Comparison of ENCODE assay signal across 1 cellular context in the genomic region with DNA sequence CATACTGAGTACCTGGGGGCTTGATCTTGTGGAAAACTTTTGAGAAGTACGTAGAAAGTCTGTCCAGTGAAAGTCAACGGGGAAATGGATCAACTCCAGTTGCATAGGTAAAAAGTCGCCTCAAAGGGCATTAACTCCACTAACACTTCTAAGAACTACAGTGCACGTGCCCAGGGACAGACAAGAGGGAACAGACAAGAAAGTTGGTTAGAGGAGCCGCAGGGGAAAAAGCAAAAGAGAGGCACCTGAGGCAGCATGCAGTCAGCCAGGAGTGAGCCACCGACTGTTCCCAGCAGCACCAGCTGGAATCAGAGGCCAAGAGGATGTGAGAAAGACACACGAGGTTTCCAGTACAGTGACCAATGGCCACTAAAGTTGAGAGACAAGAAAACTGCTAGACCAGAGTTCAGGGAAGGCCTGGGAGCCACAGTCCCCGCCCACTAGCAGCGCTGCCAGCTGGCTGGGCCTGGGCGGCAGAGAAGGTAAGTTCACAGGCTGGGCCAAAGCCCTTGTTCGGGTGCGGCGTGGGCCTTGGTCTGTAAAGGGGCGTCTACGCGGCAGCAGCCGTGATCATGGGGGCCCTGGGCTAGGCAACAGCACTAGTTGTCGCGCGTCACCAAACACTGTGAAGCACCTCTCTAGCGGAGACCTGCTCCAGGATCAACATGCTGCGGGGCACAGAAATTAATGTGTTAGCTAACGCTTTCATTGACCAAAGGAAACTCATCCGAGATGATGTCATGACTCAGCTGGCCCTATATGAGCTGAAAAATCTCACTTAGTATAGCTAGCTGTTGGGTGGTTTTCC.
TF ChIP-seq lines count a peak whose summit lies in the region.

No MANE protein-coding gene starts in this region.

TF ChIP-seq in GM12878, 131 proteins besides CTCF, POLR2A, EP300 and RAD21:
- TF ChIP-seq CREM (IDR thresholded peaks at IDR 0.05; ENCODE audit: low read depth) = no peak
- TF ChIP-seq, protein P1, sequence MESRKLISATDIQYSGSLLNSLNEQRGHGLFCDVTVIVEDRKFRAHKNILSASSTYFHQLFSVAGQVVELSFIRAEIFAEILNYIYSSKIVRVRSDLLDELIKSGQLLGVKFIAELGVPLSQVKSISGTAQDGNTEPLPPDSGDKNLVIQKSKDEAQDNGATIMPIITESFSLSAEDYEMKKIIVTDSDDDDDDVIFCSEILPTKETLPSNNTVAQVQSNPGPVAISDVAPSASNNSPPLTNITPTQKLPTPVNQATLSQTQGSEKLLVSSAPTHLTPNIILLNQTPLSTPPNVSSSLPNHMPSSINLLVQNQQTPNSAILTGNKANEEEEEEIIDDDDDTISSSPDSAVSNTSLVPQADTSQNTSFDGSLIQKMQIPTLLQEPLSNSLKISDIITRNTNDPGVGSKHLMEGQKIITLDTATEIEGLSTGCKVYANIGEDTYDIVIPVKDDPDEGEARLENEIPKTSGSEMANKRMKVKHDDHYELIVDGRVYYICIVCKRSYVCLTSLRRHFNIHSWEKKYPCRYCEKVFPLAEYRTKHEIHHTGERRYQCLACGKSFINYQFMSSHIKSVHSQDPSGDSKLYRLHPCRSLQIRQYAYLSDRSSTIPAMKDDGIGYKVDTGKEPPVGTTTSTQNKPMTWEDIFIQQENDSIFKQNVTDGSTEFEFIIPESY (IDR thresholded peaks at IDR 0.05) = 0 out of 2 replicates have a peak, but pooled peaks have one; percentile 7
